9 cellular contexts compared by ENCODE assay signal in genomic region chr13:108895220-108895704, GRCh38.
DNase-seq lines count a peak whose midpoint lies in the region; ATAC-seq and TF ChIP-seq lines count a peak whose summit lies in the region.
"Had no signal": no experiment of that assay in that cellular context is flagged by ENCODE, and none has a peak within 500 bp of the region (broad histone marks: within the 10 kb centered on the region; RNA-seq: fewer than 3 reads in every experiment).

No MANE protein-coding gene starts in this region.

- no peaks in the 10 kb centered on the region for H3K36me3 ChIP-seq in liver (ENCODE audit: control insufficient read depth in 4 of 4, insufficient read depth in 3 of 4, low read depth in 1 of 4, low read length in 3 of 4)

- no peak overlapping the region for H3K27ac Mint-ChIP-seq in activated CD4-positive, alpha-beta T cell treated with anti-CD3 and anti-CD28 coated beads, Interleukin-2, amount 10 ng/mL, durations not matched to agents 24 days and 14 days

- H3K36me3 Mint-ChIP-seq in activated CD4-positive, alpha-beta T cell treated with anti-CD3 and anti-CD28 coated beads, Interleukin-2, amount 10 ng/mL, durations not matched to agents 24 days and 14 days (ENCODE audit: low read depth): no peaks in the 10 kb centered on the region

- no peak overlapping the region for H3K4me3 ChIP-seq in AG10803 (ENCODE audit: low read length)
- no peak overlapping the region for H3K4me3 ChIP-seq in astrocyte of the cerebellum (ENCODE audit: low read depth, low read length)
- no peak overlapping the region for H3K4me3 ChIP-seq in liver (ENCODE audit: low read depth in 1 of 3, low read length in 3 of 3)

- intact Hi-C loops in activated CD4-positive, alpha-beta T cell treated with anti-CD3 and anti-CD28 coated beads, Interleukin-2, amount 10 ng/mL, durations not matched to agents 24 days and 14 days (cut with micrococcal nuclease): loop anchor here (5.0 kb wide), 1 partner anchor 668 kb away; no protein-coding TSS in a partner anchor

- H3K4me3 Mint-ChIP-seq in activated CD4-positive, alpha-beta T cell treated with anti-CD3 and anti-CD28 coated beads, Interleukin-2, amount 10 ng/mL, durations not matched to agents 24 days and 14 days: no peak overlapping the region

- H3K27ac ChIP-seq in liver (ENCODE audit: low read depth in 1 of 2, low read length in 2 of 2): no peak overlapping the region
- H3K27ac ChIP-seq: HL-60 had no signal

- ATAC-seq in GM18870 (IDR thresholded peaks at IDR 0.05; ENCODE audit: unreplicated experiment) (peak; percentile 44), GM21825 (IDR thresholded peaks at IDR 0.05; ENCODE audit: unreplicated experiment) (no peak), HG03354 (IDR thresholded peaks at IDR 0.05; ENCODE audit: poor library complexity, severe bottlenecking, unreplicated experiment) (no peak)

- H3K9me3 ChIP-seq in liver (ENCODE audit: control insufficient read depth in 4 of 4, low read length in 3 of 4): no peaks in the 10 kb centered on the region

- peaks cover 11% of the 10 kb centered on the region for H3K4me1 Mint-ChIP-seq in activated CD4-positive, alpha-beta T cell treated with anti-CD3 and anti-CD28 coated beads, Interleukin-2, amount 10 ng/mL, durations not matched to agents 24 days and 14 days

- H3K27me3 ChIP-seq in liver (ENCODE audit: control insufficient read depth in 4 of 4, insufficient read depth in 4 of 4, low read length in 3 of 4): peaks cover 0 to under 1% (median 0%) of the 10 kb centered on the region in 4 donors

- DNase-seq in AG10803 (ENCODE audit: low read depth) (peak; percentile 45), NCI-H2029 treated with DMSO at 0.1 percent for 48 hours (lab: John Stamatoyannopoulos, UW) (peak; percentile 53), astrocyte of the cerebellum (ENCODE audit: low read depth) (peak; percentile 42)
- no peak for DNase-seq in activated CD4-positive, alpha-beta T cell treated with anti-CD3 and anti-CD28 coated beads, Interleukin-2, amount 10 ng/mL, durations not matched to agents 24 days and 14 days

- in situ Hi-C loops in astrocyte of the cerebellum (cut with HindIII; ENCODE audit: low sequenced_read_pairs): no loop called here

- H3K9me3 Mint-ChIP-seq in activated CD4-positive, alpha-beta T cell treated with anti-CD3 and anti-CD28 coated beads, Interleukin-2, amount 10 ng/mL, durations not matched to agents 24 days and 14 days: no peaks in the 10 kb centered on the region

- peak; percentile 71 to 73 for TF ChIP-seq RAD21 in liver (IDR thresholded peaks at IDR 0.05)

- no peak overlapping the region for H3K9ac ChIP-seq in liver (ENCODE audit: low read depth in 1 of 2, low read length in 2 of 2)

- peak; percentile 58 for TF ChIP-seq CTCF in AG10803 (conservative IDR thresholded peaks at IDR 0.05; ENCODE audit: low read length)
- peak; percentile 17 for TF ChIP-seq CTCF in astrocyte of the cerebellum (IDR thresholded peaks at IDR 0.05; ENCODE audit: low read depth, low read length, missing control alignments)
- TF ChIP-seq CTCF in liver (IDR thresholded peaks at IDR 0.05; ENCODE audit: low read depth, low read length, missing input control): peak; percentile 51

- peaks cover 0 to 6% (median 2%) of the 10 kb centered on the region in 4 donors for H3K4me1 ChIP-seq in liver (ENCODE audit: control insufficient read depth in 4 of 4, insufficient read depth in 4 of 4, low read length in 3 of 4)

- WGBS in liver: 3% methylated on average over 5 of the region's 5 CpGs

- H3K27me3 Mint-ChIP-seq in activated CD4-positive, alpha-beta T cell treated with anti-CD3 and anti-CD28 coated beads, Interleukin-2, amount 10 ng/mL, durations not matched to agents 24 days and 14 days: peaks cover 11% of the 10 kb centered on the region

TF ChIP-seq in liver, 16 proteins besides CTCF, POLR2A, EP300 and RAD21:
- TF ChIP-seq HNF4A (conservative IDR thresholded peaks at IDR 0.05) (peak in 1 of 2 donors; percentile 8), TAF1 (conservative IDR thresholded peaks at IDR 0.05) (no peak), JUND (IDR thresholded peaks at IDR 0.05) (no peak)
